Comparison of ENCODE assay signal across 35 cellular contexts in the genomic region with DNA sequence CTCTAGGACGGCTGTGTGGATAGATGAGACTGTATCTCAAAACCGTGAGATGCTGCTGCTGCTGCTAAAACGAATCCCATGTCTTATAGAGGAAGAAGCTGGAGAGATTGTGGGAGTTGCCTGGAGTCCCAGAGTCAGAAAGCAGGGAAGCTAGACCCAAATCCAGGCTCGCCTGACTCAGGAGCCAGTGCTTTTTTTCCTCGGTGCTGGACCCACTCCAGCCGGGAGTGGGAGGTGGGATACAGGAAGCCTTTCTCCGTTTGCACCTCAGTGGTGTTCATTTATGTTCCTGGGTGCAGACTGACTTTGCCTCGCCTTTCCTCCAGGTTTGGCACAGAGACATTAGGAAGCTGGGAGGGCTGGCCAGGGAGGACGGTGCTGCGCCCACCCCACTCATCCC.
"Had no signal": no experiment of that assay in that cellular context is flagged by ENCODE, and none has a peak within 500 bp of the region (broad histone marks: within the 10 kb centered on the region; RNA-seq: fewer than 3 reads in every experiment).

No MANE protein-coding gene starts in this region.

- H3K36me3 ChIP-seq: brain microvascular endothelial cell, MG63, Peyer's patch, WERI-Rb-1 had no signal

- DNase-seq: activated CD4-positive, alpha-beta memory T cell treated with anti-CD3 and anti-CD28 coated beads, Interleukin-2, amount 10 ng/mL, durations not matched to agents 7 days and 5 days; activated CD4-positive, alpha-beta T cell treated with anti-CD3 and anti-CD28 coated beads for 1 hour; activated CD4-positive, alpha-beta T cell treated with anti-CD3 and anti-CD28 coated beads for 48 hours; activated CD4-positive, CD25-positive, alpha-beta regulatory T cell; activated CD8-positive, alpha-beta memory T cell treated with anti-CD3 and anti-CD28 coated beads for 24 hours; activated CD8-positive, alpha-beta memory T cell treated with anti-CD3 and anti-CD28 coated beads, Interleukin-2, amount 10 ng/mL, durations not matched to agents 7 days and 5 days; activated CD8-positive, alpha-beta memory T cell treated with anti-CD3 and anti-CD28 coated beads, Interleukin-2, amount 50 U/mL, for 48 hours; activated effector memory CD4-positive, alpha-beta T cell treated with Interleukin-2 at 50 U/mL for 16 hours; activated naive CD4-positive, alpha-beta T cell treated with anti-CD3 and anti-CD28 coated beads, Interleukin-2, amount 10 ng/mL, durations not matched to agents 7 days and 5 days; activated naive CD8-positive, alpha-beta T cell treated with anti-CD3 and anti-CD28 coated beads for 36 hours; activated T-cell treated with anti-CD3 and anti-CD28 coated beads, Interleukin-2, amount 50 U/mL, for 48 hours; amniotic stem cell; aorta; brain microvascular endothelial cell; Kasumi-1; KG1; MG63; NCI-H1092; NCI-H187; NCI-H2029 treated with DMSO at 0.1 percent for 48 hours; NCI-H2107; NCI-H2171; NCI-H510A; NCI-H526; NCI-H748 treated with DMSO at 0.1 percent for 48 hours; NK-92 treated with Interleukin-12 subunit alpha and Interleukin-12 subunit beta, amount 100 ng/mL, for 24 hours; PC-3; Peyer's patch; RPMI8226; SIG-M5; SW 1271; T-helper 1 cell; T-helper 2 cell; T1000; WERI-Rb-1 had no signal

- H3K27me3 ChIP-seq: brain microvascular endothelial cell, MG63, Peyer's patch had no signal

- H3K4me1 ChIP-seq: Peyer's patch had no signal

- H3K9me3 ChIP-seq: MG63 had no signal

- H3K4me3 ChIP-seq: MG63, Peyer's patch had no signal

- H3K27ac ChIP-seq: brain microvascular endothelial cell, Peyer's patch, WERI-Rb-1 had no signal
